In genomic region chr17:8821446-8822105, GRCh38 we compare ENCODE assay signal across 26 cellular contexts. TPM values are rescaled to one million over a fixed set of nuclear protein-coding genes. Genes with fewer than 3 reads are reported as not detected.
"Had no signal": no experiment of that assay in that cellular context is flagged by ENCODE, and none has a peak within 500 bp of the region (broad histone marks: within the 10 kb centered on the region; RNA-seq: fewer than 3 reads in every experiment).

No MANE protein-coding gene starts in this region.

- H3K27ac Mint-ChIP-seq: activated naive CD8-positive, alpha-beta T cell treated with anti-CD3 and anti-CD28 coated beads for 36 hours; natural killer cell treated with Interleukin-12 subunit alpha and Interleukin-12 subunit beta and Interleukin-15 and Interleukin-18, amount 100 ng/mL, for 72 hours; T-helper 1 cell treated with Interleukin-12 subunit alpha and Interleukin-12 subunit beta and Interleukin-4 antibody, amounts not matched to agents 30 μg/mL and 1 μg/mL, for 36 hours had no signal

- H3K9ac ChIP-seq: parathyroid adenoma had no signal

- H3K4me3 Mint-ChIP-seq: activated naive CD8-positive, alpha-beta T cell treated with anti-CD3 and anti-CD28 coated beads for 36 hours; activated T-cell treated with anti-CD3 and anti-CD28 coated beads, Interleukin-2, amount 50 U/mL, for 4 hours; natural killer cell treated with Interleukin-12 subunit alpha and Interleukin-12 subunit beta and Interleukin-15 and Interleukin-18, amount 100 ng/mL, for 72 hours; stimulated activated effector memory CD8-positive, alpha-beta T cell treated with anti-CD3 and anti-CD28 coated beads, Interleukin-12 subunit alpha, Interleukin-12 subunit beta, amount 100 ng/mL, for 72 hours; T-helper 1 cell treated with Interleukin-12 subunit alpha and Interleukin-12 subunit beta and Interleukin-4 antibody, amounts not matched to agents 30 μg/mL and 1 μg/mL, for 36 hours had no signal

- H3K27me3 Mint-ChIP-seq: activated naive CD8-positive, alpha-beta T cell treated with anti-CD3 and anti-CD28 coated beads for 36 hours had no signal

- H3K36me3 ChIP-seq: breast epithelium, right lobe of liver, stomach, suprapubic skin, transverse colon had no signal

- H3K36me3 Mint-ChIP-seq: activated naive CD8-positive, alpha-beta T cell treated with anti-CD3 and anti-CD28 coated beads for 36 hours had no signal

- H3K27me3 ChIP-seq: breast epithelium, neutrophil, right lobe of liver, transverse colon had no signal

- H3K9me3 Mint-ChIP-seq: natural killer cell treated with Interleukin-12 subunit alpha and Interleukin-12 subunit beta and Interleukin-15 and Interleukin-18, amount 100 ng/mL, for 72 hours; stimulated activated effector memory CD8-positive, alpha-beta T cell treated with anti-CD3 and anti-CD28 coated beads, Interleukin-12 subunit alpha, Interleukin-12 subunit beta, amount 100 ng/mL, for 72 hours had no signal

- H3K4me1 Mint-ChIP-seq: activated naive CD8-positive, alpha-beta T cell treated with anti-CD3 and anti-CD28 coated beads for 36 hours; stimulated activated effector memory CD8-positive, alpha-beta T cell treated with anti-CD3 and anti-CD28 coated beads, Interleukin-12 subunit alpha, Interleukin-12 subunit beta, amount 100 ng/mL, for 72 hours had no signal

- H3K4me3 ChIP-seq: breast epithelium, hepatocyte, left ventricle myocardium inferior, right lobe of liver, skin epidermis, stomach, suprapubic skin, transverse colon had no signal

- H3K27ac ChIP-seq: breast epithelium, hepatocyte, left ventricle myocardium inferior, neutrophil, parathyroid adenoma, right lobe of liver, skin epidermis, stomach, suprapubic skin, transverse colon had no signal

- H2AFZ ChIP-seq: hepatocyte, parathyroid adenoma had no signal

- DNase-seq: activated CD4-positive, alpha-beta T cell treated with anti-CD3 and anti-CD28 coated beads for 4 hours; activated CD4-positive, alpha-beta T cell treated with anti-CD3 and anti-CD28 coated beads, Interleukin-2, amount 50 U/mL, for 48 hours; activated CD4-positive, CD25-positive, alpha-beta regulatory T cell; activated naive CD4-positive, alpha-beta T cell treated with Interleukin-2 at 50 U/mL for 16 hours; activated naive CD8-positive, alpha-beta T cell treated with anti-CD3 and anti-CD28 coated beads for 36 hours; activated T-cell treated with anti-CD3 and anti-CD28 coated beads, Interleukin-2, amount 50 U/mL, for 4 hours; cerebellar nuclear complex; cortex of kidney; effector CD8-positive, alpha-beta T cell; foreskin melanocyte; glutamatergic neuron; kidney glomerular epithelial cell; left ventricle myocardium inferior; right lobe of liver; stimulated activated CD4-positive, alpha-beta T cell treated with anti-CD3 and anti-CD28 coated beads, Interleukin-2, amount 100 ng/mL, for 24 hours; stomach; transverse colon had no signal

- ATAC-seq: activated T-cell treated with anti-CD3 and anti-CD28 coated beads, Interleukin-2, amount 50 U/mL, for 4 hours; natural killer cell treated with Interleukin-12 subunit alpha and Interleukin-12 subunit beta and Interleukin-15 and Interleukin-18, amount 100 ng/mL, for 72 hours; right lobe of liver; stimulated activated effector memory CD8-positive, alpha-beta T cell treated with anti-CD3 and anti-CD28 coated beads, Interleukin-12 subunit alpha, Interleukin-12 subunit beta, amount 100 ng/mL, for 72 hours had no signal

- H3K9me3 ChIP-seq: breast epithelium, neutrophil, right lobe of liver had no signal

- H3K4me2 ChIP-seq: hepatocyte had no signal

- H3K4me1 ChIP-seq: breast epithelium, left ventricle myocardium inferior, parathyroid adenoma, right lobe of liver, stomach, suprapubic skin, transverse colon had no signal

RNA-seq across cellular contexts. Expression of gene MFSD6L, which starts 22.4 kb away (rescaled TPM):
- total RNA-seq: activated naive CD8-positive, alpha-beta T cell treated with anti-CD3 and anti-CD28 coated beads for 36 hours; left ventricle myocardium inferior; right lobe of liver had no signal
